ENCODE assay signal across 16 cellular contexts in the genomic region with DNA sequence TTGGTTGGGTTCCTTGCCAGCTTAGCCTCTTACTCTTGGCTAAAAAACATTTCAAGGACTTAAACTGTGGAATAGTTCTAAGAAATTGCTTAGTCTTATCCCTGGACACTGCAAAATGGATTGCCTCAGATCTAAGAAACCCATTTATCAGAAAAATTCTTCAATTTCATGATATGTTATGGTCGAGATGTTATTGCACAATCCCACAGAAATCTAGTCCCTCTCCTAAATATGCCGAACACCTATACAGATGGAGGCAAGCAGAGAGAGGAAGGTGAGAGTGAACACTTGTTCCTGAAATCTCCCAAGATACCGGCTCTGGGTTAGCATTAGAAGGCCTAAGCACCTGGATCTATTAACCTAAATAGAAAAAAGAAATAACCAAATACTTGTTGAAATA.
DNase-seq lines count a peak whose midpoint lies in the region; ATAC-seq, FAIRE-seq and TF ChIP-seq lines count a peak whose summit lies in the region.
"Had no signal": no experiment of that assay in that cellular context is flagged by ENCODE, and none has a peak within 500 bp of the region (broad histone marks: within the 10 kb centered on the region; RNA-seq: fewer than 3 reads in every experiment).

No MANE protein-coding gene starts in this region.

- H3K27ac Mint-ChIP-seq in CD14-positive monocyte = no peak overlapping the region
- H3K27ac Mint-ChIP-seq: stimulated activated naive CD8-positive, alpha-beta T cell treated with anti-CD3 and anti-CD28 coated beads, Interleukin-15, amount 100 ng/mL, for 72 hours had no signal

- ATAC-seq in GM18511 (IDR thresholded peaks at IDR 0.05; ENCODE audit: unreplicated experiment) = no peak
- ATAC-seq: heart left ventricle; stimulated activated naive CD8-positive, alpha-beta T cell treated with anti-CD3 and anti-CD28 coated beads, Interleukin-15, amount 100 ng/mL, for 72 hours had no signal

- no peaks in the 10 kb centered on the region for H3K4me1 Mint-ChIP-seq in CD14-positive monocyte
- H3K4me1 Mint-ChIP-seq: stimulated activated naive CD8-positive, alpha-beta T cell treated with anti-CD3 and anti-CD28 coated beads, Interleukin-15, amount 100 ng/mL, for 72 hours had no signal

- FAIRE-seq in H54 (lab: Jason Lieb, UNC) (peak; percentile 62), kidney (lab: Jason Lieb, UNC) (no peak), frontal cortex (lab: Jason Lieb, UNC) (no peak)
- FAIRE-seq: GM12891 had no signal

- no peaks in the 10 kb centered on the region for H3K9me3 ChIP-seq in kidney (ENCODE audit: control insufficient read depth in 1 of 2, low read length in 2 of 2)
- no peaks in the 10 kb centered on the region for H3K9me3 ChIP-seq in suprapubic skin
- H3K9me3 ChIP-seq: heart left ventricle had no signal

- peaks cover 0 to 3% (median 0%) of the 10 kb centered on the region in 3 donors for H3K27me3 Mint-ChIP-seq in CD14-positive monocyte (ENCODE audit: low read depth in 3 of 3)

- TF ChIP-seq CTCF in kidney (IDR thresholded peaks at IDR 0.05; ENCODE audit: borderline replicate concordance, extremely low read depth, insufficient read depth) (no peak), suprapubic skin (IDR thresholded peaks at IDR 0.05) (no peak), CD14-positive monocyte (IDR thresholded peaks at IDR 0.05) (no peak)

- H3K4me1 ChIP-seq in kidney (ENCODE audit: control insufficient read depth in 1 of 2, insufficient read depth in 1 of 2, low read depth in 1 of 2, low read length in 2 of 2) (peaks cover 13 to 47% of the 10 kb centered on the region in 2 donors), suprapubic skin (peaks cover 31% of the 10 kb centered on the region)

- intact Hi-C loops in kidney (cut with DNase I) = no loop called here
- intact Hi-C loops in CD14-positive monocyte (cut with micrococcal nuclease) = no loop called here

- H3K27me3 ChIP-seq in suprapubic skin = no peaks in the 10 kb centered on the region
- H3K27me3 ChIP-seq: heart left ventricle had no signal

- no peak overlapping the region for H3K4me3 Mint-ChIP-seq in CD14-positive monocyte
- H3K4me3 Mint-ChIP-seq: neural crest cell; stimulated activated naive CD8-positive, alpha-beta T cell treated with anti-CD3 and anti-CD28 coated beads, Interleukin-15, amount 100 ng/mL, for 72 hours had no signal

- no peak for TF ChIP-seq EP300 in suprapubic skin (IDR thresholded peaks at IDR 0.05)

- DNase-seq in H54 (ENCODE audit: insufficient read length, low spot score) = no peak
- DNase-seq in amniotic epithelial cell (ENCODE audit: low read depth) = peak; percentile 60
- no peak for DNase-seq in kidney
- no peak for DNase-seq in suprapubic skin (ENCODE audit: low spot score in 2 of 2)
- DNase-seq in frontal cortex (ENCODE audit: low spot score in 2 of 2) = no peak
- DNase-seq in COLO668 (lab: John Stamatoyannopoulos, UW; ENCODE audit: unreplicated experiment) = no peak
- DNase-seq in CD14-positive monocyte (ENCODE audit: low spot score) = no peak
- DNase-seq: activated CD4-positive, alpha-beta T cell treated with anti-CD3 and anti-CD28 coated beads for 48 hours; activated CD8-positive, alpha-beta memory T cell treated with anti-CD3 and anti-CD28 coated beads, Interleukin-2, amount 50 U/mL, for 48 hours; heart left ventricle; MV-4-11; NCI-H524; stimulated activated naive CD8-positive, alpha-beta T cell treated with anti-CD3 and anti-CD28 coated beads, Interleukin-15, amount 100 ng/mL, for 72 hours had no signal

- H3K36me3 ChIP-seq in kidney (ENCODE audit: control insufficient read depth in 1 of 2, insufficient read depth in 2 of 2, low read length in 2 of 2) = no peaks in the 10 kb centered on the region
- H3K36me3 ChIP-seq in suprapubic skin = no peaks in the 10 kb centered on the region
- H3K36me3 ChIP-seq: heart left ventricle had no signal

- TF ChIP-seq POLR2A in H54 (IDR thresholded peaks at IDR 0.05; ENCODE audit: low read depth, low read length) (no peak), suprapubic skin (IDR thresholded peaks at IDR 0.05) (no peak)

- H3K9ac ChIP-seq in kidney (ENCODE audit: low read length in 2 of 2) = peak overlapping the region in 1 of 2 donors; percentile 0

- 96% methylated on average over 3 of the region's 3 CpGs for WGBS in suprapubic skin

- H3K4me3 ChIP-seq in kidney (ENCODE audit: low read length in 2 of 2) (no peak overlapping the region), suprapubic skin (no peak overlapping the region)
- H3K4me3 ChIP-seq: heart left ventricle had no signal

- H3K27ac ChIP-seq in kidney (ENCODE audit: low read depth in 2 of 2, low read length in 2 of 2) = peak overlapping the region; percentile 60 to 74
- peak overlapping the region; percentile 34 for H3K27ac ChIP-seq in suprapubic skin
- H3K27ac ChIP-seq: heart left ventricle had no signal

- peaks cover 0 to 2% (median 0%) of the 10 kb centered on the region in 7 donors for H3K9me3 Mint-ChIP-seq in CD14-positive monocyte
- H3K9me3 Mint-ChIP-seq: neural crest cell; stimulated activated naive CD8-positive, alpha-beta T cell treated with anti-CD3 and anti-CD28 coated beads, Interleukin-15, amount 100 ng/mL, for 72 hours had no signal

- no peaks in the 10 kb centered on the region for H3K36me3 Mint-ChIP-seq in CD14-positive monocyte
